In genomic region chr1:111906816-111907215, GRCh38 we compare ENCODE assay signal across 20 cellular contexts.
"Had no signal": no experiment of that assay in that cellular context is flagged by ENCODE, and none has a peak within 500 bp of the region (broad histone marks: within the 10 kb centered on the region; RNA-seq: fewer than 3 reads in every experiment).

No MANE protein-coding gene starts in this region.

- ATAC-seq: left cardiac atrium; lower lobe of right lung; natural killer cell treated with Interleukin-12 subunit alpha and Interleukin-12 subunit beta and Interleukin-15 and Interleukin-18, amount 100 ng/mL, for 72 hours; pancreas; right cardiac atrium; stimulated activated naive CD8-positive, alpha-beta T cell treated with anti-CD3 and anti-CD28 coated beads, Interleukin-15, Interleukin-2, amounts not matched to agents 100 U/mL and 50 U/mL, for 24 hours had no signal

- H3K27ac Mint-ChIP-seq: memory B cell; mesothelial cell of epicardium; natural killer cell treated with Interleukin-12 subunit alpha and Interleukin-12 subunit beta and Interleukin-15 and Interleukin-18, amount 100 ng/mL, for 72 hours; progenitor cell of endocrine pancreas; stimulated activated effector memory CD8-positive, alpha-beta T cell treated with anti-CD3 and anti-CD28 coated beads, Interleukin-12 subunit alpha, Interleukin-12 subunit beta, amount 100 ng/mL, for 72 hours; type B pancreatic cell had no signal

- H3K9me3 Mint-ChIP-seq: memory B cell; mesothelial cell of epicardium; natural killer cell treated with Interleukin-12 subunit alpha and Interleukin-12 subunit beta and Interleukin-15 and Interleukin-18, amount 100 ng/mL, for 72 hours; stimulated activated effector memory CD8-positive, alpha-beta T cell treated with anti-CD3 and anti-CD28 coated beads, Interleukin-12 subunit alpha, Interleukin-12 subunit beta, amount 100 ng/mL, for 72 hours; type B pancreatic cell had no signal

- H3K36me3 Mint-ChIP-seq: memory B cell; mesothelial cell of epicardium; natural killer cell treated with Interleukin-12 subunit alpha and Interleukin-12 subunit beta and Interleukin-15 and Interleukin-18, amount 100 ng/mL, for 72 hours; stimulated activated effector memory CD8-positive, alpha-beta T cell treated with anti-CD3 and anti-CD28 coated beads, Interleukin-12 subunit alpha, Interleukin-12 subunit beta, amount 100 ng/mL, for 72 hours; type B pancreatic cell had no signal

- H3K4me3 Mint-ChIP-seq: memory B cell; mesothelial cell of epicardium; natural killer cell treated with Interleukin-12 subunit alpha and Interleukin-12 subunit beta and Interleukin-15 and Interleukin-18, amount 100 ng/mL, for 72 hours; stimulated activated effector memory CD8-positive, alpha-beta T cell treated with anti-CD3 and anti-CD28 coated beads, Interleukin-12 subunit alpha, Interleukin-12 subunit beta, amount 100 ng/mL, for 72 hours; type B pancreatic cell had no signal

- DNase-seq: effector memory CD4-positive, alpha-beta T cell; esophagus squamous epithelium; foreskin keratinocyte; kidney; left cardiac atrium; left ventricle myocardium inferior; lower lobe of right lung; occipital lobe; pancreas; right cardiac atrium; stimulated activated CD4-positive, alpha-beta T cell treated with anti-CD3 and anti-CD28 coated beads, Interleukin-4, amount 100 ng/mL, for 1 hour; stimulated activated CD8-positive, alpha-beta memory T cell treated with anti-CD3 and anti-CD28 coated beads, Interleukin-4, amount 100 ng/mL, for 48 hours; stimulated activated naive CD8-positive, alpha-beta T cell treated with anti-CD3 and anti-CD28 coated beads, Interleukin-15, Interleukin-2, amounts not matched to agents 100 U/mL and 50 U/mL, for 24 hours; thyroid gland had no signal

- H3K4me1 Mint-ChIP-seq: memory B cell, mesothelial cell of epicardium had no signal
